Comparison of ENCODE assay signal across 3 cellular contexts in the genomic region with DNA sequence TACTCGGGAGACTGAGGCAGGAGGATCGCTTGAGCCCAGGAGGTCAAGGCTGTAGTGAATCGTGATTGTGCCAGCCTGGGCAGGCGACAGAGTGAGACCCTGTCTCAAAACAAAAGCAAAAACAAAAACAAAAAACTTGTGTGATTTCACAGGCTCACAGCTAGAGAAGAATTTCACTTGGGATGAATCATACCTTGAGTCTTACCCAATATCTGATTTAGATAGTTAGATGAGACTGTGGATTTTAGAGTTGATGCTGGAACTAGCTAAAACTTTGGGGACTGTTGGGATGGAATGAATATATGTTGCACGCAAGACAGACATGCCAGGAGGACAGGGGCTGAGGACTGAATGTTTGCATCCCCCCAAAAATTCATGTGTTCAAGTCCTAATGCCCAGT.
A peak's percentile ranks its signal among the peaks of the same experiment; 100 is the strongest.
TF ChIP-seq lines count a peak whose summit lies in the region.

No MANE protein-coding gene starts in this region.

TF ChIP-seq in SK-N-SH, 30 proteins besides CTCF, POLR2A, EP300 and RAD21:
- TF ChIP-seq, protein P1, sequence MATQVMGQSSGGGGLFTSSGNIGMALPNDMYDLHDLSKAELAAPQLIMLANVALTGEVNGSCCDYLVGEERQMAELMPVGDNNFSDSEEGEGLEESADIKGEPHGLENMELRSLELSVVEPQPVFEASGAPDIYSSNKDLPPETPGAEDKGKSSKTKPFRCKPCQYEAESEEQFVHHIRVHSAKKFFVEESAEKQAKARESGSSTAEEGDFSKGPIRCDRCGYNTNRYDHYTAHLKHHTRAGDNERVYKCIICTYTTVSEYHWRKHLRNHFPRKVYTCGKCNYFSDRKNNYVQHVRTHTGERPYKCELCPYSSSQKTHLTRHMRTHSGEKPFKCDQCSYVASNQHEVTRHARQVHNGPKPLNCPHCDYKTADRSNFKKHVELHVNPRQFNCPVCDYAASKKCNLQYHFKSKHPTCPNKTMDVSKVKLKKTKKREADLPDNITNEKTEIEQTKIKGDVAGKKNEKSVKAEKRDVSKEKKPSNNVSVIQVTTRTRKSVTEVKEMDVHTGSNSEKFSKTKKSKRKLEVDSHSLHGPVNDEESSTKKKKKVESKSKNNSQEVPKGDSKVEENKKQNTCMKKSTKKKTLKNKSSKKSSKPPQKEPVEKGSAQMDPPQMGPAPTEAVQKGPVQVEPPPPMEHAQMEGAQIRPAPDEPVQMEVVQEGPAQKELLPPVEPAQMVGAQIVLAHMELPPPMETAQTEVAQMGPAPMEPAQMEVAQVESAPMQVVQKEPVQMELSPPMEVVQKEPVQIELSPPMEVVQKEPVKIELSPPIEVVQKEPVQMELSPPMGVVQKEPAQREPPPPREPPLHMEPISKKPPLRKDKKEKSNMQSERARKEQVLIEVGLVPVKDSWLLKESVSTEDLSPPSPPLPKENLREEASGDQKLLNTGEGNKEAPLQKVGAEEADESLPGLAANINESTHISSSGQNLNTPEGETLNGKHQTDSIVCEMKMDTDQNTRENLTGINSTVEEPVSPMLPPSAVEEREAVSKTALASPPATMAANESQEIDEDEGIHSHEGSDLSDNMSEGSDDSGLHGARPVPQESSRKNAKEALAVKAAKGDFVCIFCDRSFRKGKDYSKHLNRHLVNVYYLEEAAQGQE (IDR thresholded peaks at IDR 0.05; ENCODE audit: low read depth, low read length), result no peak
- peak; percentile 25; the same call in 1 of the 2 replicates for TF ChIP-seq FOSL2 (IDR thresholded peaks at IDR 0.05; ENCODE audit: borderline replicate concordance, low read depth)

TF ChIP-seq in SK-N-SH treated with all-trans-retinoic acid at 6 μM for 48 hours, 23 proteins besides CTCF, POLR2A, EP300 and RAD21:
- TF ChIP-seq, protein P2, sequence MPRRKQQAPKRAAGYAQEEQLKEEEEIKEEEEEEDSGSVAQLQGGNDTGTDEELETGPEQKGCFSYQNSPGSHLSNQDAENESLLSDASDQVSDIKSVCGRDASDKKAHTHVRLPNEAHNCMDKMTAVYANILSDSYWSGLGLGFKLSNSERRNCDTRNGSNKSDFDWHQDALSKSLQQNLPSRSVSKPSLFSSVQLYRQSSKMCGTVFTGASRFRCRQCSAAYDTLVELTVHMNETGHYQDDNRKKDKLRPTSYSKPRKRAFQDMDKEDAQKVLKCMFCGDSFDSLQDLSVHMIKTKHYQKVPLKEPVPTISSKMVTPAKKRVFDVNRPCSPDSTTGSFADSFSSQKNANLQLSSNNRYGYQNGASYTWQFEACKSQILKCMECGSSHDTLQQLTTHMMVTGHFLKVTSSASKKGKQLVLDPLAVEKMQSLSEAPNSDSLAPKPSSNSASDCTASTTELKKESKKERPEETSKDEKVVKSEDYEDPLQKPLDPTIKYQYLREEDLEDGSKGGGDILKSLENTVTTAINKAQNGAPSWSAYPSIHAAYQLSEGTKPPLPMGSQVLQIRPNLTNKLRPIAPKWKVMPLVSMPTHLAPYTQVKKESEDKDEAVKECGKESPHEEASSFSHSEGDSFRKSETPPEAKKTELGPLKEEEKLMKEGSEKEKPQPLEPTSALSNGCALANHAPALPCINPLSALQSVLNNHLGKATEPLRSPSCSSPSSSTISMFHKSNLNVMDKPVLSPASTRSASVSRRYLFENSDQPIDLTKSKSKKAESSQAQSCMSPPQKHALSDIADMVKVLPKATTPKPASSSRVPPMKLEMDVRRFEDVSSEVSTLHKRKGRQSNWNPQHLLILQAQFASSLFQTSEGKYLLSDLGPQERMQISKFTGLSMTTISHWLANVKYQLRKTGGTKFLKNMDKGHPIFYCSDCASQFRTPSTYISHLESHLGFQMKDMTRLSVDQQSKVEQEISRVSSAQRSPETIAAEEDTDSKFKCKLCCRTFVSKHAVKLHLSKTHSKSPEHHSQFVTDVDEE (CRISPR knock-in tag; IDR thresholded peaks at IDR 0.05), result no peak
- TF ChIP-seq ZNF565 (CRISPR knock-in tag; conservative IDR thresholded peaks at IDR 0.05; ENCODE audit: low read depth), result no peak
- TF ChIP-seq PPARA (CRISPR knock-in tag; IDR thresholded peaks at IDR 0.05; ENCODE audit: borderline replicate concordance), result no peak
- TF ChIP-seq, protein P3, sequence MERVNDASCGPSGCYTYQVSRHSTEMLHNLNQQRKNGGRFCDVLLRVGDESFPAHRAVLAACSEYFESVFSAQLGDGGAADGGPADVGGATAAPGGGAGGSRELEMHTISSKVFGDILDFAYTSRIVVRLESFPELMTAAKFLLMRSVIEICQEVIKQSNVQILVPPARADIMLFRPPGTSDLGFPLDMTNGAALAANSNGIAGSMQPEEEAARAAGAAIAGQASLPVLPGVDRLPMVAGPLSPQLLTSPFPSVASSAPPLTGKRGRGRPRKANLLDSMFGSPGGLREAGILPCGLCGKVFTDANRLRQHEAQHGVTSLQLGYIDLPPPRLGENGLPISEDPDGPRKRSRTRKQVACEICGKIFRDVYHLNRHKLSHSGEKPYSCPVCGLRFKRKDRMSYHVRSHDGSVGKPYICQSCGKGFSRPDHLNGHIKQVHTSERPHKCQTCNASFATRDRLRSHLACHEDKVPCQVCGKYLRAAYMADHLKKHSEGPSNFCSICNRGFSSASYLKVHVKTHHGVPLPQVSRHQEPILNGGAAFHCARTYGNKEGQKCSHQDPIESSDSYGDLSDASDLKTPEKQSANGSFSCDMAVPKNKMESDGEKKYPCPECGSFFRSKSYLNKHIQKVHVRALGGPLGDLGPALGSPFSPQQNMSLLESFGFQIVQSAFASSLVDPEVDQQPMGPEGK (CRISPR knock-in tag; IDR thresholded peaks at IDR 0.05; ENCODE audit: borderline replicate concordance), result no peak
- TF ChIP-seq ISL1 (CRISPR knock-in tag; IDR thresholded peaks at IDR 0.05), result no peak
- TF ChIP-seq ZC3H10 (CRISPR knock-in tag; IDR thresholded peaks at IDR 0.05), result no peak
- TF ChIP-seq TCF4 (CRISPR knock-in tag; IDR thresholded peaks at IDR 0.05; ENCODE audit: borderline replicate concordance), result no peak
- no peak for TF ChIP-seq GLIS3 (CRISPR knock-in tag; IDR thresholded peaks at IDR 0.05)
- TF ChIP-seq ZNF70 (CRISPR knock-in tag; IDR thresholded peaks at IDR 0.05), result no peak
- TF ChIP-seq OSR1 (CRISPR knock-in tag; IDR thresholded peaks at IDR 0.05), result no peak
- no peak for TF ChIP-seq ZNF8 (CRISPR knock-in tag; IDR thresholded peaks at IDR 0.05)
- TF ChIP-seq ZFP3 (CRISPR knock-in tag; IDR thresholded peaks at IDR 0.05), result no peak
- TF ChIP-seq SNAI2 (CRISPR knock-in tag; IDR thresholded peaks at IDR 0.05), result no peak
- no peak for TF ChIP-seq TOX (CRISPR knock-in tag; IDR thresholded peaks at IDR 0.05; ENCODE audit: borderline replicate concordance)
- no peak for TF ChIP-seq CSDC2 (CRISPR knock-in tag; IDR thresholded peaks at IDR 0.05)
- TF ChIP-seq RARB (CRISPR knock-in tag; IDR thresholded peaks at IDR 0.05), result no peak
- TF ChIP-seq, protein P4, sequence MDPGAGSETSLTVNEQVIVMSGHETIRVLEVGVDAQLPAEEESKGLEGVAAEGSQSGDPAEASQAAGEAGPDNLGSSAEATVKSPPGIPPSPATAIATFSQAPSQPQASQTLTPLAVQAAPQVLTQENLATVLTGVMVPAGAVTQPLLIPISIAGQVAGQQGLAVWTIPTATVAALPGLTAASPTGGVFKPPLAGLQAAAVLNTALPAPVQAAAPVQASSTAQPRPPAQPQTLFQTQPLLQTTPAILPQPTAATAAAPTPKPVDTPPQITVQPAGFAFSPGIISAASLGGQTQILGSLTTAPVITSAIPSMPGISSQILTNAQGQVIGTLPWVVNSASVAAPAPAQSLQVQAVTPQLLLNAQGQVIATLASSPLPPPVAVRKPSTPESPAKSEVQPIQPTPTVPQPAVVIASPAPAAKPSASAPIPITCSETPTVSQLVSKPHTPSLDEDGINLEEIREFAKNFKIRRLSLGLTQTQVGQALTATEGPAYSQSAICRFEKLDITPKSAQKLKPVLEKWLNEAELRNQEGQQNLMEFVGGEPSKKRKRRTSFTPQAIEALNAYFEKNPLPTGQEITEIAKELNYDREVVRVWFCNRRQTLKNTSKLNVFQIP (CRISPR knock-in tag; IDR thresholded peaks at IDR 0.05; ENCODE audit: borderline replicate concordance, low read depth), result no peak

TF ChIP-seq in HepG2, 621 proteins besides CTCF, POLR2A, EP300 and RAD21:
- no peak for TF ChIP-seq ZBTB3 (CRISPR knock-in tag; IDR thresholded peaks at IDR 0.05; ENCODE audit: borderline replicate concordance, low read depth)
- TF ChIP-seq, protein P5, sequence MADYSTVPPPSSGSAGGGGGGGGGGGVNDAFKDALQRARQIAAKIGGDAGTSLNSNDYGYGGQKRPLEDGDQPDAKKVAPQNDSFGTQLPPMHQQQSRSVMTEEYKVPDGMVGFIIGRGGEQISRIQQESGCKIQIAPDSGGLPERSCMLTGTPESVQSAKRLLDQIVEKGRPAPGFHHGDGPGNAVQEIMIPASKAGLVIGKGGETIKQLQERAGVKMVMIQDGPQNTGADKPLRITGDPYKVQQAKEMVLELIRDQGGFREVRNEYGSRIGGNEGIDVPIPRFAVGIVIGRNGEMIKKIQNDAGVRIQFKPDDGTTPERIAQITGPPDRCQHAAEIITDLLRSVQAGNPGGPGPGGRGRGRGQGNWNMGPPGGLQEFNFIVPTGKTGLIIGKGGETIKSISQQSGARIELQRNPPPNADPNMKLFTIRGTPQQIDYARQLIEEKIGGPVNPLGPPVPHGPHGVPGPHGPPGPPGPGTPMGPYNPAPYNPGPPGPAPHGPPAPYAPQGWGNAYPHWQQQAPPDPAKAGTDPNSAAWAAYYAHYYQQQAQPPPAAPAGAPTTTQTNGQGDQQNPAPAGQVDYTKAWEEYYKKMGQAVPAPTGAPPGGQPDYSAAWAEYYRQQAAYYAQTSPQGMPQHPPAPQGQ (CRISPR knock-in tag; IDR thresholded peaks at IDR 0.05; ENCODE audit: borderline replicate concordance), result no peak
- no peak for TF ChIP-seq ZNF549 (CRISPR knock-in tag; IDR thresholded peaks at IDR 0.05)
- TF ChIP-seq GABPB1 (CRISPR knock-in tag; IDR thresholded peaks at IDR 0.05), result no peak
- TF ChIP-seq NFIB (CRISPR knock-in tag; IDR thresholded peaks at IDR 0.05; ENCODE audit: borderline replicate concordance), result no peak
- TF ChIP-seq TP53 (CRISPR knock-in tag; conservative IDR thresholded peaks at IDR 0.05), result no peak
- no peak for TF ChIP-seq NRL (CRISPR knock-in tag; IDR thresholded peaks at IDR 0.05; ENCODE audit: borderline replicate concordance)
- no peak for TF ChIP-seq SIX4 (CRISPR knock-in tag; IDR thresholded peaks at IDR 0.05)
- TF ChIP-seq TOE1 (CRISPR knock-in tag; IDR thresholded peaks at IDR 0.05), result no peak
- TF ChIP-seq GABPA (IDR thresholded peaks at IDR 0.05; ENCODE audit: low read depth, low read length), result no peak
- TF ChIP-seq GABPA (CRISPR knock-in tag; IDR thresholded peaks at IDR 0.05; ENCODE audit: low read depth), result no peak
- TF ChIP-seq YY1 (IDR thresholded peaks at IDR 0.05; ENCODE audit: insufficient read depth, insufficient replicate concordance, low read depth, low read length), result no peak
- TF ChIP-seq, protein P6, sequence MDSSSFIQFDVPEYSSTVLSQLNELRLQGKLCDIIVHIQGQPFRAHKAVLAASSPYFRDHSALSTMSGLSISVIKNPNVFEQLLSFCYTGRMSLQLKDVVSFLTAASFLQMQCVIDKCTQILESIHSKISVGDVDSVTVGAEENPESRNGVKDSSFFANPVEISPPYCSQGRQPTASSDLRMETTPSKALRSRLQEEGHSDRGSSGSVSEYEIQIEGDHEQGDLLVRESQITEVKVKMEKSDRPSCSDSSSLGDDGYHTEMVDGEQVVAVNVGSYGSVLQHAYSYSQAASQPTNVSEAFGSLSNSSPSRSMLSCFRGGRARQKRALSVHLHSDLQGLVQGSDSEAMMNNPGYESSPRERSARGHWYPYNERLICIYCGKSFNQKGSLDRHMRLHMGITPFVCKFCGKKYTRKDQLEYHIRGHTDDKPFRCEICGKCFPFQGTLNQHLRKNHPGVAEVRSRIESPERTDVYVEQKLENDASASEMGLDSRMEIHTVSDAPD (CRISPR knock-in tag; IDR thresholded peaks at IDR 0.05), result no peak
- no peak for TF ChIP-seq KLF12 (CRISPR knock-in tag; IDR thresholded peaks at IDR 0.05; ENCODE audit: borderline replicate concordance)
- TF ChIP-seq, protein P7, sequence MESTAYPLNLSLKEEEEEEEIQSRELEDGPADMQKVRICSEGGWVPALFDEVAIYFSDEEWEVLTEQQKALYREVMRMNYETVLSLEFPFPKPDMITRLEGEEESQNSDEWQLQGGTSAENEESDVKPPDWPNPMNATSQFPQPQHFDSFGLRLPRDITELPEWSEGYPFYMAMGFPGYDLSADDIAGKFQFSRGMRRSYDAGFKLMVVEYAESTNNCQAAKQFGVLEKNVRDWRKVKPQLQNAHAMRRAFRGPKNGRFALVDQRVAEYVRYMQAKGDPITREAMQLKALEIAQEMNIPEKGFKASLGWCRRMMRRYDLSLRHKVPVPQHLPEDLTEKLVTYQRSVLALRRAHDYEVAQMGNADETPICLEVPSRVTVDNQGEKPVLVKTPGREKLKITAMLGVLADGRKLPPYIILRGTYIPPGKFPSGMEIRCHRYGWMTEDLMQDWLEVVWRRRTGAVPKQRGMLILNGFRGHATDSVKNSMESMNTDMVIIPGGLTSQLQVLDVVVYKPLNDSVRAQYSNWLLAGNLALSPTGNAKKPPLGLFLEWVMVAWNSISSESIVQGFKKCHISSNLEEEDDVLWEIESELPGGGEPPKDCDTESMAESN (CRISPR knock-in tag; conservative IDR thresholded peaks at IDR 0.05), result no peak
- TF ChIP-seq ZNF468 (CRISPR knock-in tag; IDR thresholded peaks at IDR 0.05), result no peak
- no peak for TF ChIP-seq ARNT2 (CRISPR knock-in tag; IDR thresholded peaks at IDR 0.05; ENCODE audit: low read depth)
- no peak for TF ChIP-seq HDAC2 (CRISPR knock-in tag; IDR thresholded peaks at IDR 0.05)
- TF ChIP-seq ZNF737 (CRISPR knock-in tag; IDR thresholded peaks at IDR 0.05; ENCODE audit: borderline replicate concordance), result no peak
